10 cellular contexts compared by ENCODE assay signal in genomic region chr16:3112881-3113574, GRCh38. TPM values are rescaled to one million over a fixed set of nuclear protein-coding genes. Genes with fewer than 3 reads are reported as not detected.
DNase-seq lines count a peak whose midpoint lies in the region; FAIRE-seq and TF ChIP-seq lines count a peak whose summit lies in the region.
"Had no signal": no experiment of that assay in that cellular context is flagged by ENCODE, and none has a peak within 500 bp of the region (broad histone marks: within the 10 kb centered on the region; RNA-seq: fewer than 3 reads in every experiment).

No MANE protein-coding gene starts in this region.

- 9% methylated on average over 19 of the region's 19 CpGs for WGBS in urinary bladder

- no peaks in the 10 kb centered on the region for H3K27me3 Mint-ChIP-seq in mesothelial cell of epicardium (ENCODE audit: low read depth)

- peak overlapping the region; percentile 10 for H3K27ac Mint-ChIP-seq in mesothelial cell of epicardium
- H3K27ac Mint-ChIP-seq: activated CD4-positive, alpha-beta T cell treated with anti-CD3 and anti-CD28 coated beads, Interleukin-2, amount 10 ng/mL, durations not matched to agents 7 days and 5 days had no signal

- POLR2A ChIA-PET in endothelial cell of umbilical vein (lab: Charles Lee), result no interaction called here

- H3K27ac ChIP-seq in endothelial cell of umbilical vein (ENCODE audit: insufficient read depth, low read depth, low read length), result no peak overlapping the region
- no peak overlapping the region for H3K27ac ChIP-seq in urinary bladder (ENCODE audit: low read depth)

- H3K79me2 ChIP-seq in endothelial cell of umbilical vein (ENCODE audit: control insufficient read depth, insufficient read depth, low read length), result peaks cover 13% of the 10 kb centered on the region

- H3K4me3 Mint-ChIP-seq in mesothelial cell of epicardium, result peak overlapping the region; percentile 84
- H3K4me3 Mint-ChIP-seq: activated CD4-positive, alpha-beta T cell treated with anti-CD3 and anti-CD28 coated beads, Interleukin-2, amount 10 ng/mL, durations not matched to agents 7 days and 5 days had no signal

- no peaks in the 10 kb centered on the region for H3K27me3 ChIP-seq in endothelial cell of umbilical vein (ENCODE audit: control insufficient read depth in 2 of 2, insufficient read depth in 2 of 2, low read length in 2 of 2)

- peaks cover 26% of the 10 kb centered on the region for H3K4me1 Mint-ChIP-seq in mesothelial cell of epicardium

- H3K9me1 ChIP-seq in endothelial cell of umbilical vein (replicated peaks; ENCODE audit: control insufficient read depth, extremely low read depth, insufficient read depth, low read length), result no peaks in the 10 kb centered on the region

- H3K9me3 ChIP-seq in endothelial cell of umbilical vein (replicated peaks; ENCODE audit: control insufficient read depth, insufficient read depth, low read length), result no peaks in the 10 kb centered on the region

- no TSS peak for BruUV-seq in endothelial cell of umbilical vein (replicated peaks; lab: Mats Ljungman, UMichigan)

- CTCF ChIA-PET in endothelial cell of umbilical vein (lab: Charles Lee), result interaction anchor here (0.6 to 3.9 kb wide), 11 partner anchors 11 to 85 kb away, joined by 3 to 38 read pairs (median 12); partner anchors contain the start of genes ZNF213 and ZSCAN10

- no peaks in the 10 kb centered on the region for H4K20me1 ChIP-seq in endothelial cell of umbilical vein (replicated peaks; ENCODE audit: control insufficient read depth, extremely low read depth, insufficient read depth, low read length)

- peak overlapping the region; percentile 75 for H3K4me2 ChIP-seq in endothelial cell of umbilical vein (ENCODE audit: insufficient read depth, low read length)

- FAIRE-seq in endothelial cell of umbilical vein (lab: Jason Lieb, UNC) (no peak), GM19239 (lab: Jason Lieb, UNC) (no peak)
- FAIRE-seq: A204.1 had no signal

- no peaks in the 10 kb centered on the region for H3K9me3 Mint-ChIP-seq in mesothelial cell of epicardium
- H3K9me3 Mint-ChIP-seq: activated CD4-positive, alpha-beta T cell treated with anti-CD3 and anti-CD28 coated beads, Interleukin-2, amount 10 ng/mL, durations not matched to agents 7 days and 5 days had no signal

- no peak for TF ChIP-seq POLR2A in endothelial cell of umbilical vein (IDR thresholded peaks at IDR 0.05; ENCODE audit: low read depth, low read length)

- intact Hi-C loops in endothelial cell of umbilical vein (cut with micrococcal nuclease), result loop anchor here (1.0 kb wide), 1 partner anchor 10 kb away; no protein-coding TSS in a partner anchor

- TF ChIP-seq CTCF in endothelial cell of umbilical vein (IDR thresholded peaks at IDR 0.05; ENCODE audit: extremely low read depth in 1 of 2, insufficient read depth in 1 of 2, low read depth in 1 of 2, low read length in 2 of 2) (no peak), mesothelial cell of epicardium (IDR thresholded peaks at IDR 0.05; ENCODE audit: unreplicated experiment) (no peak)

- peaks cover 6% of the 10 kb centered on the region for H3K36me3 Mint-ChIP-seq in mesothelial cell of epicardium

- H3K36me3 ChIP-seq in endothelial cell of umbilical vein (ENCODE audit: control insufficient read depth in 2 of 2, extremely low read depth in 1 of 2, insufficient read depth in 2 of 2, low read length in 2 of 2) (peaks cover 0 to 11% of the 10 kb centered on the region in 2 experiments), urinary bladder (ENCODE audit: insufficient read depth) (no peaks in the 10 kb centered on the region)

- H3K9ac ChIP-seq in endothelial cell of umbilical vein (replicated peaks; ENCODE audit: extremely low read depth, insufficient read depth, low read length), result peak overlapping the region; percentile 54

- H2AFZ ChIP-seq in endothelial cell of umbilical vein (ENCODE audit: low read depth, low read length), result peak overlapping the region; percentile 3

- H3K4me3 ChIP-seq in endothelial cell of umbilical vein (replicated peaks in 1 of 3; ENCODE audit: insufficient read depth in 1 of 3, low read depth in 1 of 3, low read length in 3 of 3) (peak overlapping the region; percentile 44 to 78 (median 59)), urinary bladder (ENCODE audit: low read depth, low read length) (peak overlapping the region; percentile 60)

- dilution Hi-C loops in endothelial cell of umbilical vein (cut with MboI; ENCODE audit: extremely low pct_ligation_motif_present, low sequenced_read_pairs), result no loop called here

- H3K4me1 ChIP-seq in endothelial cell of umbilical vein (ENCODE audit: control insufficient read depth, extremely low read depth, insufficient read depth, low read length), result peaks cover 18% of the 10 kb centered on the region
- H3K4me1 ChIP-seq in urinary bladder (ENCODE audit: insufficient read depth), result no peaks in the 10 kb centered on the region

- DNase-seq in DMS 273 (lab: John Stamatoyannopoulos, UW; ENCODE audit: unreplicated experiment) (peak; percentile 42), DMS 273 treated with DMSO at 0.1 percent for 48 hours (lab: John Stamatoyannopoulos, UW) (no peak), endothelial cell of umbilical vein (ENCODE audit: low read depth, low spot score) (no peak), mesothelial cell of epicardium (ENCODE audit: low spot score in 2 of 2, unreplicated experiment in 2 of 2) (no peak), GM19239 (ENCODE audit: insufficient read length, low spot score) (no peak)
- DNase-seq in effector CD8-positive, alpha-beta T cell (lab: John Stamatoyannopoulos, UW), result no peak
- DNase-seq in stimulated activated CD4-positive, alpha-beta T cell treated with anti-CD3 and anti-CD28 coated beads, Interleukin-2, amount 100 ng/mL, for 48 hours, result no peak
- DNase-seq: activated CD4-positive, alpha-beta T cell treated with anti-CD3 and anti-CD28 coated beads, Interleukin-2, amount 10 ng/mL, durations not matched to agents 7 days and 5 days had no signal

TF ChIP-seq in endothelial cell of umbilical vein, 7 proteins besides CTCF, POLR2A, EP300 and RAD21 (continues in another document):
- TF ChIP-seq MAX (IDR thresholded peaks at IDR 0.05; ENCODE audit: insufficient read depth, insufficient read length) (no peak), MYC (IDR thresholded peaks at IDR 0.05; ENCODE audit: low read depth, low read length) (no peak), GATA2 (IDR thresholded peaks at IDR 0.05; ENCODE audit: insufficient read depth, insufficient read length, low read depth, low read length) (no peak), POLR2AphosphoS5 (IDR thresholded peaks at IDR 0.05; ENCODE audit: insufficient read depth, low read depth, low read length) (no peak), EZH2 (IDR thresholded peaks at IDR 0.05; ENCODE audit: borderline replicate concordance, low read depth, low read length, severe bottlenecking) (no peak)

RNA-seq across cellular contexts. Expression of gene ZNF205, which starts 0.6 kb away (rescaled TPM):
- total RNA-seq in endothelial cell of umbilical vein (15.5 and 18.5 TPM in 2 replicates), mesothelial cell of epicardium (15.4 to 16.7 TPM (median 16.0 TPM) in 3 replicates), urinary bladder (8.9 TPM)
- polyA plus RNA-seq in endothelial cell of umbilical vein (19.0 and 30.1 TPM in 2 replicates), urinary bladder (16.4 TPM)
- 14.3 and 20.6 TPM in 2 replicates for polyA plus RNA-seq in endothelial cell of umbilical vein (2011; cell fraction: cytosol; rRNA removed)
- polyA plus RNA-seq in endothelial cell of umbilical vein (2011; cell fraction: nucleus; rRNA removed), result 15.3 and 16.2 TPM in 2 replicates
- 8.4 and 10.2 TPM in 2 replicates for polyA plus RNA-seq in endothelial cell of umbilical vein (2012)
- 5.1 and 6.5 TPM in 2 replicates for polyA minus RNA-seq in endothelial cell of umbilical vein
- polyA minus RNA-seq in endothelial cell of umbilical vein (2011; cell fraction: cytosol; rRNA and poly(A)+ RNA removed), result 8.7 TPM
- 3.0 and 4.4 TPM in 2 replicates for polyA minus RNA-seq in endothelial cell of umbilical vein (2011; cell fraction: nucleus; rRNA and poly(A)+ RNA removed)
- total RNA-seq: activated CD4-positive, alpha-beta T cell treated with anti-CD3 and anti-CD28 coated beads, Interleukin-2, amount 10 ng/mL, durations not matched to agents 7 days and 5 days had no signal

RNA-seq across cellular contexts. Expression of gene ZSCAN10, which starts 13.9 kb away (rescaled TPM):
- total RNA-seq in endothelial cell of umbilical vein (not detected in 2 replicates), mesothelial cell of epicardium (0.09 to 0.42 TPM in 2 of 3 replicates, not detected in the other), urinary bladder (not detected)
- polyA plus RNA-seq in endothelial cell of umbilical vein (0.08 TPM in 1 of 2 replicates, not detected in the other), urinary bladder (not detected)
- not detected in 2 replicates for polyA plus RNA-seq in endothelial cell of umbilical vein (2011; cell fraction: cytosol; rRNA removed)
- not detected in 2 replicates for polyA plus RNA-seq in endothelial cell of umbilical vein (2011; cell fraction: nucleus; rRNA removed)
- polyA plus RNA-seq in endothelial cell of umbilical vein (2012), result not detected in 2 replicates
- not detected in 2 replicates for polyA minus RNA-seq in endothelial cell of umbilical vein
- not detected for polyA minus RNA-seq in endothelial cell of umbilical vein (2011; cell fraction: cytosol; rRNA and poly(A)+ RNA removed)
- polyA minus RNA-seq in endothelial cell of umbilical vein (2011; cell fraction: nucleus; rRNA and poly(A)+ RNA removed), result not detected in 2 replicates

RNA-seq across cellular contexts. Expression of gene ZNF213, which starts 21.8 kb away (rescaled TPM):
- total RNA-seq in endothelial cell of umbilical vein (8.0 and 9.8 TPM in 2 replicates), mesothelial cell of epicardium (12.2 to 13.4 TPM (median 12.7 TPM) in 3 replicates), urinary bladder (4.0 TPM)
- polyA plus RNA-seq in endothelial cell of umbilical vein (1.8 and 2.0 TPM in 2 replicates), urinary bladder (16.0 TPM)
- 1.3 and 1.7 TPM in 2 replicates for polyA plus RNA-seq in endothelial cell of umbilical vein (2011; cell fraction: cytosol; rRNA removed)
- polyA plus RNA-seq in endothelial cell of umbilical vein (2011; cell fraction: nucleus; rRNA removed), result 0.87 and 0.90 TPM in 2 replicates
- polyA plus RNA-seq in endothelial cell of umbilical vein (2012), result 6.0 and 6.4 TPM in 2 replicates
- polyA minus RNA-seq in endothelial cell of umbilical vein, result 1.4 and 2.0 TPM in 2 replicates
- polyA minus RNA-seq in endothelial cell of umbilical vein (2011; cell fraction: cytosol; rRNA and poly(A)+ RNA removed), result 3.5 TPM
- polyA minus RNA-seq in endothelial cell of umbilical vein (2011; cell fraction: nucleus; rRNA and poly(A)+ RNA removed), result 0.72 and 1.5 TPM in 2 replicates

RNA-seq across cellular contexts. Expression of gene IL32, which starts 47.6 kb away (rescaled TPM):
- total RNA-seq in endothelial cell of umbilical vein (55.7 and 127 TPM in 2 replicates), mesothelial cell of epicardium (4.9 to 6.0 TPM (median 5.5 TPM) in 3 replicates), urinary bladder (18.1 TPM)
- polyA plus RNA-seq in endothelial cell of umbilical vein (336 and 493 TPM in 2 replicates), urinary bladder (28.0 TPM)
- polyA plus RNA-seq in endothelial cell of umbilical vein (2011; cell fraction: cytosol; rRNA removed), result 252 and 322 TPM in 2 replicates
- polyA plus RNA-seq in endothelial cell of umbilical vein (2011; cell fraction: nucleus; rRNA removed), result 154 and 214 TPM in 2 replicates
- polyA plus RNA-seq in endothelial cell of umbilical vein (2012), result 194 and 480 TPM in 2 replicates
- 105 and 133 TPM in 2 replicates for polyA minus RNA-seq in endothelial cell of umbilical vein
- 6.2 TPM for polyA minus RNA-seq in endothelial cell of umbilical vein (2011; cell fraction: cytosol; rRNA and poly(A)+ RNA removed)
- polyA minus RNA-seq in endothelial cell of umbilical vein (2011; cell fraction: nucleus; rRNA and poly(A)+ RNA removed), result 41.2 and 59.8 TPM in 2 replicates
